In the genomic region with DNA sequence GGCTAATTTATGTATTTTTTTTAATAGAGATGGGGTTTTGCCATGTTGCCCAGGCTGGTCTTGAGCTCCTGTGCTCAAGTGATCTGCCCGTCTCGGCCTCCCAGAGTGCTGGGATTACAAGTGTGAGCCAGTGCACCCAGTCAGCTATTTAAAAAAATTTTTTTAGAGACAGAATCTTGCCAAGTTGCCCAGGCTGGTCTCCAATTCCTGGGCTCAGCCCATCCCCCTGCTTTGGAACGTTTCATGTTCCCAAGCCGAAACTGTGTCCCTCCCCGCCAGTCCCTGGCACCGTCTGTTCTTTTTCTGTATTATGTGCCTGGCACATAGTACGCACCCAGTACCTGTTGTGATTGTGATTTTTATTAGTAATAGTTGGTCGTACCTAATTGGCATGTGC, we compare ENCODE assay signal across 21 cellular contexts.
DNase-seq lines count a peak whose midpoint lies in the region; ATAC-seq, FAIRE-seq and TF ChIP-seq lines count a peak whose summit lies in the region.
"Had no signal": no experiment of that assay in that cellular context is flagged by ENCODE, and none has a peak within 500 bp of the region (broad histone marks: within the 10 kb centered on the region; RNA-seq: fewer than 3 reads in every experiment).

No MANE protein-coding gene starts in this region.

- H3K4me3 Mint-ChIP-seq in astrocyte (ENCODE audit: unreplicated experiment): no peak overlapping the region
- H3K4me3 Mint-ChIP-seq in naive thymus-derived CD8-positive, alpha-beta T cell: peak overlapping the region in 1 of 10 donors; percentile 4

- H2AFZ ChIP-seq in KMS-11 (ENCODE audit: low read depth): no peak overlapping the region
- H2AFZ ChIP-seq in astrocyte (ENCODE audit: low read depth, low read length): no peak overlapping the region
- H2AFZ ChIP-seq in mammary epithelial cell (ENCODE audit: low read depth, low read length): no peak overlapping the region

- H3K79me2 ChIP-seq in KMS-11 (ENCODE audit: insufficient read depth, low read depth) (peaks cover 87% of the 10 kb centered on the region), astrocyte (ENCODE audit: insufficient read depth, low read length) (peaks cover 30% of the 10 kb centered on the region), mammary epithelial cell (ENCODE audit: insufficient read depth, low read length) (peaks cover 75% of the 10 kb centered on the region)

- no peaks in the 10 kb centered on the region for H3K9me3 ChIP-seq in astrocyte (ENCODE audit: insufficient read depth, low read depth, low read length)
- H3K9me3 ChIP-seq in mammary epithelial cell (replicated peaks; ENCODE audit: insufficient read depth, low read length): no peaks in the 10 kb centered on the region
- H3K9me3 ChIP-seq: SJCRH30 had no signal

- H3K9ac ChIP-seq in KMS-11: no peak overlapping the region
- H3K9ac ChIP-seq in astrocyte (ENCODE audit: low read length): no peak overlapping the region
- H3K9ac ChIP-seq in mammary epithelial cell (ENCODE audit: insufficient read depth, low read length): no peak overlapping the region
- H3K9ac ChIP-seq: BLaER1 had no signal

- peaks cover 8% of the 10 kb centered on the region for H3K36me3 Mint-ChIP-seq in astrocyte (ENCODE audit: low read depth, unreplicated experiment)
- H3K36me3 Mint-ChIP-seq in naive thymus-derived CD8-positive, alpha-beta T cell: peaks cover 7 to 13% (median 10%) of the 10 kb centered on the region in 3 donors

- DNase-seq in astrocyte (ENCODE audit: low read depth) (no peak), left ventricle myocardium superior (peak; percentile 75), NOMO-1 treated with DMSO at 0.1 percent for 48 hours (lab: John Stamatoyannopoulos, UW; ENCODE audit: unreplicated experiment) (no peak), mammary epithelial cell (no peak)
- DNase-seq in naive thymus-derived CD8-positive, alpha-beta T cell: no peak
- DNase-seq: CD4-positive, alpha-beta memory T cell; DND-41; GOT3; KG1; NCI-H1092 treated with DMSO at 0.1 percent for 48 hours; NCI-H1436 treated with DMSO at 0.1 percent for 48 hours; NCI-H1930; NCI-H510A; NCI-H748 treated with DMSO at 0.1 percent for 48 hours; SJCRH30 had no signal

- intact Hi-C loops in left ventricle myocardium superior (cut with micrococcal nuclease) (no loop called here), mammary epithelial cell (cut with micrococcal nuclease) (no loop called here)

- no peak overlapping the region; the same call in 1 of the 2 replicates for H3K4me2 ChIP-seq in KMS-11
- H3K4me2 ChIP-seq in astrocyte (ENCODE audit: low read length): no peak overlapping the region
- no peak overlapping the region for H3K4me2 ChIP-seq in mammary epithelial cell (ENCODE audit: insufficient read depth, low read depth, low read length)
- H3K4me2 ChIP-seq: BLaER1 had no signal

- in situ Hi-C loops in mammary epithelial cell (cut with MboI; ENCODE audit: low sequenced_read_pairs in 2 of 2): no loop called here

- POLR2A ChIA-PET in naive thymus-derived CD8-positive, alpha-beta T cell (lab: Charles Lee): no interaction called here

- BruUV-seq in mammary epithelial cell (replicated peaks; lab: Mats Ljungman, UMichigan): no TSS peak

- H4K20me1 ChIP-seq in KMS-11 (ENCODE audit: insufficient read depth) (no peaks in the 10 kb centered on the region), astrocyte (ENCODE audit: insufficient read depth, low read length) (peaks cover 40% of the 10 kb centered on the region), mammary epithelial cell (ENCODE audit: insufficient read depth, low read length) (no peaks in the 10 kb centered on the region)

- no peak for FAIRE-seq in astrocyte (lab: Jason Lieb, UNC)
- FAIRE-seq: HTR-8/SVneo had no signal

- no peak overlapping the region for H3K4me3 ChIP-seq in KMS-11 (IDR thresholded peaks at IDR 0.05; ENCODE audit: insufficient read depth, low read depth, low read length)
- H3K4me3 ChIP-seq in astrocyte (ENCODE audit: insufficient read depth, low read depth, low read length): no peak overlapping the region
- H3K4me3 ChIP-seq in mammary epithelial cell (replicated peaks in 1 of 3; ENCODE audit: insufficient read depth in 1 of 3, low read depth in 2 of 3, low read length in 3 of 3): no peak overlapping the region
- H3K4me3 ChIP-seq: BLaER1, SJCRH30 had no signal

- peak overlapping the region; percentile 12 for H3K27ac Mint-ChIP-seq in astrocyte (ENCODE audit: unreplicated experiment)
- H3K27ac Mint-ChIP-seq in naive thymus-derived CD8-positive, alpha-beta T cell: peak overlapping the region in 3 of 10 donors; percentile 18 to 38 (median 32)

- ATAC-seq in left ventricle myocardium superior (peak; percentile 93), GM21529 (IDR thresholded peaks at IDR 0.05; ENCODE audit: unreplicated experiment) (no peak)
- ATAC-seq in naive thymus-derived CD8-positive, alpha-beta T cell: no peak
- ATAC-seq: HCT116 had no signal

- dilution Hi-C loops in mammary epithelial cell (cut with HindIII; ENCODE audit: low sequenced_read_pairs): no loop called here

- no peaks in the 10 kb centered on the region for H3K27me3 Mint-ChIP-seq in astrocyte (ENCODE audit: low read depth, unreplicated experiment)
- H3K27me3 Mint-ChIP-seq in naive thymus-derived CD8-positive, alpha-beta T cell: no peaks in the 10 kb centered on the region
- H3K27me3 Mint-ChIP-seq: CD4-positive, alpha-beta memory T cell had no signal

- H3K9me3 Mint-ChIP-seq in astrocyte (ENCODE audit: unreplicated experiment): no peaks in the 10 kb centered on the region
- H3K9me3 Mint-ChIP-seq in naive thymus-derived CD8-positive, alpha-beta T cell: peaks cover 0 to 9% (median 2%) of the 10 kb centered on the region in 9 donors

- no peaks in the 10 kb centered on the region for H3K27me3 ChIP-seq in KMS-11 (ENCODE audit: insufficient read depth, low read depth)
- no peaks in the 10 kb centered on the region for H3K27me3 ChIP-seq in astrocyte (ENCODE audit: insufficient read depth, low read length)
- H3K27me3 ChIP-seq in mammary epithelial cell (ENCODE audit: insufficient read depth, low read length): no peaks in the 10 kb centered on the region
- H3K27me3 ChIP-seq: BLaER1, SJCRH30 had no signal

- no peaks in the 10 kb centered on the region for H3K36me3 ChIP-seq in KMS-11 (ENCODE audit: insufficient read depth)
- H3K36me3 ChIP-seq in astrocyte (ENCODE audit: insufficient read depth, low read length): no peaks in the 10 kb centered on the region
- no peaks in the 10 kb centered on the region for H3K36me3 ChIP-seq in mammary epithelial cell (ENCODE audit: insufficient read depth, low read length)

- CTCF ChIA-PET in mammary epithelial cell (lab: Charles Lee; ENCODE audit: low non-redundant PET): interaction anchor here (0.7 kb wide), 1 partner anchor 14 kb away, joined by 4 read pairs; no protein-coding TSS in a partner anchor

- peaks cover 12% of the 10 kb centered on the region for H3K4me1 Mint-ChIP-seq in astrocyte (ENCODE audit: low read depth, unreplicated experiment)
- H3K4me1 Mint-ChIP-seq in naive thymus-derived CD8-positive, alpha-beta T cell: peaks cover 38 to 79% (median 64%) of the 10 kb centered on the region in 4 donors

- TF ChIP-seq CTCF in KMS-11 (conservative IDR thresholded peaks at IDR 0.05; ENCODE audit: low read depth, low read length) (no peak), astrocyte (IDR thresholded peaks at IDR 0.05; ENCODE audit: insufficient read depth, low read depth, low read length) (no peak), mammary epithelial cell (conservative IDR thresholded peaks at IDR 0.05 in 1 of 2, IDR thresholded peaks at IDR 0.05 in 1 of 2; ENCODE audit: extremely low read depth in 1 of 2, insufficient read depth in 1 of 2, low read depth in 1 of 2, low read length in 2 of 2) (no peak)

- 91% methylated on average over 7 of the region's 8 CpGs for WGBS in mammary epithelial cell (ENCODE audit: low coverage, missing lambda C conversion rate)

- peak overlapping the region; percentile 67; the same call in 1 of the 2 replicates for H3K27ac ChIP-seq in KMS-11
- no peak overlapping the region for H3K27ac ChIP-seq in astrocyte (ENCODE audit: low read depth, low read length)
- no peak overlapping the region for H3K27ac ChIP-seq in mammary epithelial cell (ENCODE audit: insufficient read depth, low read depth, low read length)
- H3K27ac ChIP-seq: BLaER1, RWPE1, SJCRH30 had no signal

- H3K4me1 ChIP-seq in KMS-11 (ENCODE audit: low read depth, poor library complexity, severe bottlenecking) (peaks cover 57% of the 10 kb centered on the region), astrocyte (ENCODE audit: insufficient read depth, low read length) (peaks cover 4% of the 10 kb centered on the region), mammary epithelial cell (ENCODE audit: insufficient read depth, low read length) (peaks cover 16% of the 10 kb centered on the region)
